Comparison of ENCODE assay signal across 9 cellular contexts in genomic region chr11:15969701-15970329, GRCh38.
A peak's percentile ranks its signal among the peaks of the same experiment; 100 is the strongest.
DNase-seq lines count a peak whose midpoint lies in the region; ATAC-seq and TF ChIP-seq lines count a peak whose summit lies in the region.
"Had no signal": no experiment of that assay in that cellular context is flagged by ENCODE, and none has a peak within 500 bp of the region (broad histone marks: within the 10 kb centered on the region; RNA-seq: fewer than 3 reads in every experiment).

No MANE protein-coding gene starts in this region.

- CTCF ChIA-PET in BJ (lab: Yijun Ruan, JAX), result no interaction called here

- H2BK5ac ChIP-seq in mesenchymal stem cell (ENCODE audit: low read depth, low read length, poor library complexity, severe bottlenecking), result no peak overlapping the region

- H3K4ac ChIP-seq in mesenchymal stem cell (ENCODE audit: low read depth in 1 of 2, low read length in 2 of 2), result no peak overlapping the region

- H3K27me3 ChIP-seq in BJ (ENCODE audit: control insufficient read depth, insufficient read depth, low read length), result no peaks in the 10 kb centered on the region
- H3K27me3 ChIP-seq in mesenchymal stem cell (ENCODE audit: control insufficient read depth in 1 of 2, insufficient read depth in 1 of 2, low read length in 2 of 2), result no peaks in the 10 kb centered on the region
- H3K27me3 ChIP-seq in H7 (ENCODE audit: control insufficient read depth, insufficient read depth, low read length), result no peaks in the 10 kb centered on the region

- no peak overlapping the region for H2BK120ac ChIP-seq in mesenchymal stem cell (ENCODE audit: low read depth, low read length)

- H3K18ac ChIP-seq in mesenchymal stem cell (ENCODE audit: low read depth in 1 of 2, low read length in 2 of 2), result no peak overlapping the region

- H2BK15ac ChIP-seq in mesenchymal stem cell (ENCODE audit: low read depth, poor library complexity, severe bottlenecking), result no peak overlapping the region

- no peaks in the 10 kb centered on the region for H3K9me3 ChIP-seq in mesenchymal stem cell (ENCODE audit: control insufficient read depth, low read length)

- H3K4me3 ChIP-seq in BJ (ENCODE audit: low read depth, low read length) (peak overlapping the region; percentile 7; the same call in 1 of the 2 replicates), astrocyte of the spinal cord (ENCODE audit: low read depth, low read length) (no peak overlapping the region), mesenchymal stem cell (ENCODE audit: insufficient read depth in 1 of 2, low read depth in 1 of 2, low read length in 2 of 2) (peak overlapping the region in 1 of 2 experiments; percentile 52), H7 (ENCODE audit: insufficient read depth, low read depth, low read length) (no peak overlapping the region)

- no peak overlapping the region for H2AFZ ChIP-seq in mesenchymal stem cell (ENCODE audit: low read depth, low read length)

- H3K23ac ChIP-seq in mesenchymal stem cell (ENCODE audit: low read length in 2 of 2), result no peak overlapping the region

- H3K36me3 ChIP-seq in BJ (ENCODE audit: control insufficient read depth, insufficient read depth, low read length), result no peaks in the 10 kb centered on the region
- H3K36me3 ChIP-seq in mesenchymal stem cell (ENCODE audit: control insufficient read depth in 1 of 2, insufficient read depth in 2 of 2, low read depth in 1 of 2, low read length in 2 of 2), result peaks cover 0 to 2% of the 10 kb centered on the region in 2 experiments
- no peaks in the 10 kb centered on the region for H3K36me3 ChIP-seq in H7 (replicated peaks; ENCODE audit: control insufficient read depth, insufficient read depth, low read length)

- ATAC-seq in HG02884 (IDR thresholded peaks at IDR 0.05; ENCODE audit: unreplicated experiment), result peak; percentile 28

- H4K8ac ChIP-seq in mesenchymal stem cell (ENCODE audit: low read length), result no peak overlapping the region

- TF ChIP-seq CTCF in BJ (IDR thresholded peaks at IDR 0.05; ENCODE audit: insufficient read depth, low read depth, low read length) (no peak), astrocyte of the spinal cord (IDR thresholded peaks at IDR 0.05; ENCODE audit: low read depth, low read length) (no peak)

- no peaks in the 10 kb centered on the region for H3K79me1 ChIP-seq in mesenchymal stem cell (replicated peaks; ENCODE audit: low read length, poor library complexity, severe bottlenecking)

- peak overlapping the region; percentile 23 for H3K27ac ChIP-seq in mesenchymal stem cell (ENCODE audit: low read length, poor library complexity, severe bottlenecking)

- peaks cover 4% of the 10 kb centered on the region for H3K4me1 ChIP-seq in mesenchymal stem cell (ENCODE audit: control insufficient read depth, insufficient read depth, low read depth, low read length)

- in situ Hi-C loops in astrocyte of the spinal cord (cut with HindIII; ENCODE audit: low sequenced_read_pairs), result no loop called here

- peak; percentile 78 for DNase-seq in BJ (ENCODE audit: low read depth)
- DNase-seq in astrocyte of the spinal cord (ENCODE audit: low read depth, low spot score), result peak; percentile 70
- peak; percentile 70 for DNase-seq in mesenchymal stem cell
- DNase-seq in H7, result no peak
- DNase-seq in activated CD4-positive, alpha-beta T cell treated with anti-CD3 and anti-CD28 coated beads for 48 hours, result no peak
- no peak for DNase-seq in kidney glomerular epithelial cell (lab: John Stamatoyannopoulos, UW)
- no peak for DNase-seq in ureter (ENCODE audit: low spot score)
- DNase-seq: activated CD8-positive, alpha-beta memory T cell treated with anti-CD3 and anti-CD28 coated beads for 24 hours had no signal

- POLR2A ChIA-PET in BJ (lab: Charles Lee), result no interaction called here

- H3K9ac ChIP-seq in mesenchymal stem cell (ENCODE audit: low read length), result peak overlapping the region; percentile 86

- 38% methylated on average over 4 of the region's 6 CpGs for WGBS in mesenchymal stem cell

- no peak overlapping the region for H3K4me2 ChIP-seq in mesenchymal stem cell (ENCODE audit: low read length, poor library complexity, severe bottlenecking)

- no peak overlapping the region for H4K91ac ChIP-seq in mesenchymal stem cell (ENCODE audit: low read length)

- H3K14ac ChIP-seq in mesenchymal stem cell (ENCODE audit: low read length in 2 of 2), result no peak overlapping the region

- no peak overlapping the region for H2BK12ac ChIP-seq in mesenchymal stem cell (ENCODE audit: low read length in 2 of 2)

- H2AK5ac ChIP-seq in mesenchymal stem cell (ENCODE audit: low read length, severe bottlenecking), result no peak overlapping the region

Comparison
In these comparisons a context has a peak if more than half of its experiments do, and no peak if none do; other contexts are left out.
1. DNase-seq: peak in BJ (single experiment), astrocyte of the spinal cord (single experiment) and mesenchymal stem cell (single experiment); none in H7 (single experiment), activated CD4-positive, alpha-beta T cell treated with anti-CD3 and anti-CD28 coated beads for 48 hours (single experiment), kidney glomerular epithelial cell (single experiment) and ureter (single experiment).